In genomic region chr18:34543940-34544339, GRCh38 we compare ENCODE assay signal across 20 cellular contexts.
"Had no signal": no experiment of that assay in that cellular context is flagged by ENCODE, and none has a peak within 500 bp of the region (broad histone marks: within the 10 kb centered on the region; RNA-seq: fewer than 3 reads in every experiment).

No MANE protein-coding gene starts in this region.

- DNase-seq: activated CD4-positive, alpha-beta T cell treated with anti-CD3 and anti-CD28 coated beads, Interleukin-2, amount 10 ng/mL, durations not matched to agents 7 days and 5 days; activated CD4-positive, CD25-positive, alpha-beta regulatory T cell treated with anti-CD3 and anti-CD28 coated beads, Interleukin-2, amount 50 U/mL, for 72 hours; activated CD8-positive, alpha-beta T cell treated with anti-CD3 and anti-CD28 coated beads for 36 hours; adrenal gland; central memory CD4-positive, alpha-beta T cell; dermis blood vessel endothelial cell; effector CD8-positive, alpha-beta T cell; erythroblast; foreskin fibroblast; immature natural killer cell; lower lobe of right lung; naive B cell; occipital lobe; posterior cingulate gyrus; stimulated activated CD4-positive, alpha-beta T cell treated with anti-CD3 and anti-CD28 coated beads, Interleukin-15, amount 100 ng/mL, for 24 hours; stomach; WERI-Rb-1 had no signal

- ATAC-seq: activated CD8-positive, alpha-beta T cell treated with anti-CD3 and anti-CD28 coated beads for 36 hours; left lobe of liver; lower lobe of right lung; sciatic nerve; stimulated activated memory B cell treated with anti-CD40 and anti-IgM and Interleukin-4, amounts not matched to agents 10 μg/mL and 1 μg/mL and 100 μg/mL, for 72 hours had no signal
